In genomic region chr14:38964630-38965029, GRCh38 we compare ENCODE assay signal across 14 cellular contexts.
DNase-seq lines count a peak whose midpoint lies in the region; ATAC-seq, FAIRE-seq and TF ChIP-seq lines count a peak whose summit lies in the region.
"Had no signal": no experiment of that assay in that cellular context is flagged by ENCODE, and none has a peak within 500 bp of the region (broad histone marks: within the 10 kb centered on the region; RNA-seq: fewer than 3 reads in every experiment).

No MANE protein-coding gene starts in this region.

- in situ Hi-C loops in brain microvascular endothelial cell (cut with HindIII; ENCODE audit: low pct_ligation_motif_present, low sequenced_read_pairs): no loop called here

- H3K27ac ChIP-seq in brain microvascular endothelial cell: no peak overlapping the region
- no peak overlapping the region for H3K27ac ChIP-seq in mesendoderm (ENCODE audit: low read depth, low read length)
- H3K27ac ChIP-seq in osteoblast (ENCODE audit: low read depth, low read length): no peak overlapping the region
- no peak overlapping the region for H3K27ac ChIP-seq in naive thymus-derived CD4-positive, alpha-beta T cell (ENCODE audit: low read depth, low read length)
- H3K27ac ChIP-seq: BLaER1 treated with 17β-estradiol and CSF1 and Interleukin-3, amounts not matched to agents 10 nM and 100 nM had no signal

- H4K20me1 ChIP-seq in osteoblast (ENCODE audit: insufficient read depth, low read length): no peaks in the 10 kb centered on the region
- H4K20me1 ChIP-seq: BLaER1 treated with 17β-estradiol and CSF1 and Interleukin-3, amounts not matched to agents 10 nM and 100 nM had no signal

- H3K4me3 ChIP-seq in AG09309 (ENCODE audit: control insufficient read depth, low read depth, low read length) (no peak overlapping the region), brain microvascular endothelial cell (ENCODE audit: low read depth, low read length) (no peak overlapping the region), mesendoderm (ENCODE audit: low read length) (no peak overlapping the region), osteoblast (ENCODE audit: insufficient read depth, low read length) (no peak overlapping the region)
- H3K4me3 ChIP-seq in naive thymus-derived CD4-positive, alpha-beta T cell (ENCODE audit: low read length): no peak overlapping the region
- H3K4me3 ChIP-seq: BLaER1 treated with 17β-estradiol and CSF1 and Interleukin-3, amounts not matched to agents 10 nM and 100 nM; dorsolateral prefrontal cortex; GM12878 had no signal

- peaks cover 0 to 8% (median 0%) of the 10 kb centered on the region in 11 donors for H3K9me3 Mint-ChIP-seq in naive thymus-derived CD4-positive, alpha-beta T cell

- H3K4me3 Mint-ChIP-seq in naive thymus-derived CD4-positive, alpha-beta T cell: no peak overlapping the region

- H3K9ac ChIP-seq in mesendoderm (ENCODE audit: low read length): no peak overlapping the region
- H3K9ac ChIP-seq: BLaER1 treated with 17β-estradiol and CSF1 and Interleukin-3, amounts not matched to agents 10 nM and 100 nM had no signal

- H3K36me3 Mint-ChIP-seq in naive thymus-derived CD4-positive, alpha-beta T cell: no peaks in the 10 kb centered on the region

- H3K79me2 ChIP-seq in mesendoderm (ENCODE audit: control insufficient read depth, insufficient read depth, low read length): no peaks in the 10 kb centered on the region
- H3K79me2 ChIP-seq in osteoblast (ENCODE audit: insufficient read depth, low read length): no peaks in the 10 kb centered on the region

- peaks cover 0 to 1% (median 0%) of the 10 kb centered on the region in 7 donors for H3K4me1 Mint-ChIP-seq in naive thymus-derived CD4-positive, alpha-beta T cell

- no peaks in the 10 kb centered on the region for H3K79me1 ChIP-seq in mesendoderm (ENCODE audit: low read length)

- H3K56ac ChIP-seq in mesendoderm (ENCODE audit: low read length): no peak overlapping the region

- no peaks in the 10 kb centered on the region for H3K27me3 ChIP-seq in brain microvascular endothelial cell (replicated peaks)
- no peaks in the 10 kb centered on the region for H3K27me3 ChIP-seq in mesendoderm (ENCODE audit: insufficient read depth, low read length, poor library complexity)
- no peaks in the 10 kb centered on the region for H3K27me3 ChIP-seq in osteoblast (ENCODE audit: insufficient read depth, low read length)
- no peaks in the 10 kb centered on the region for H3K27me3 ChIP-seq in naive thymus-derived CD4-positive, alpha-beta T cell (ENCODE audit: control insufficient read depth in 2 of 2, insufficient read depth in 2 of 2, low read length in 2 of 2)
- H3K27me3 ChIP-seq: BLaER1 treated with 17β-estradiol and CSF1 and Interleukin-3, amounts not matched to agents 10 nM and 100 nM; dorsolateral prefrontal cortex had no signal

- H3K4ac ChIP-seq in mesendoderm (ENCODE audit: low read depth, low read length): no peak overlapping the region

- FAIRE-seq in HTR-8/SVneo (lab: Jason Lieb, UNC): no peak
- FAIRE-seq: GM12878 had no signal

- no peak overlapping the region for H3K27ac Mint-ChIP-seq in naive thymus-derived CD4-positive, alpha-beta T cell

- no peak overlapping the region for H3K23ac ChIP-seq in mesendoderm (ENCODE audit: low read length)

- H3K18ac ChIP-seq in mesendoderm (ENCODE audit: low read length): no peak overlapping the region

- no peak overlapping the region for H2AK5ac ChIP-seq in mesendoderm (ENCODE audit: low read length)

- TF ChIP-seq CTCF in AG09309 (IDR thresholded peaks at IDR 0.05; ENCODE audit: control insufficient read depth, insufficient read depth, low read depth, low read length, missing control alignments) (no peak), brain microvascular endothelial cell (IDR thresholded peaks at IDR 0.05; ENCODE audit: low read depth, low read length, missing control alignments) (no peak), osteoblast (IDR thresholded peaks at IDR 0.05; ENCODE audit: extremely low read depth, low read depth, low read length) (no peak)

- H3K36me3 ChIP-seq in brain microvascular endothelial cell (replicated peaks): no peaks in the 10 kb centered on the region
- no peaks in the 10 kb centered on the region for H3K36me3 ChIP-seq in mesendoderm (ENCODE audit: control insufficient read depth, insufficient read depth, low read length)
- no peaks in the 10 kb centered on the region for H3K36me3 ChIP-seq in osteoblast (ENCODE audit: insufficient read depth, low read length)
- H3K36me3 ChIP-seq in naive thymus-derived CD4-positive, alpha-beta T cell (ENCODE audit: control insufficient read depth in 2 of 3, insufficient read depth in 3 of 3, low read length in 3 of 3): no peaks in the 10 kb centered on the region
- H3K36me3 ChIP-seq: BLaER1 treated with 17β-estradiol and CSF1 and Interleukin-3, amounts not matched to agents 10 nM and 100 nM had no signal

- H3K4me1 ChIP-seq in mesendoderm (ENCODE audit: control insufficient read depth, low read depth, low read length) (no peaks in the 10 kb centered on the region), osteoblast (ENCODE audit: insufficient read depth, low read length) (no peaks in the 10 kb centered on the region)
- no peaks in the 10 kb centered on the region for H3K4me1 ChIP-seq in naive thymus-derived CD4-positive, alpha-beta T cell (ENCODE audit: control insufficient read depth in 2 of 2, insufficient read depth in 2 of 2, low read length in 2 of 2)
- H3K4me1 ChIP-seq: BLaER1 treated with 17β-estradiol and CSF1 and Interleukin-3, amounts not matched to agents 10 nM and 100 nM had no signal

- POLR2A ChIA-PET in naive thymus-derived CD4-positive, alpha-beta T cell (lab: Charles Lee): interaction anchor here (0.6 kb wide), 1 partner anchor 59 kb away, joined by 3 read pairs; no protein-coding TSS in a partner anchor

- H3K4me2 ChIP-seq in mesendoderm (ENCODE audit: low read length) (no peak overlapping the region), osteoblast (ENCODE audit: insufficient read depth, low read length) (no peak overlapping the region)
- H3K4me2 ChIP-seq: BLaER1 treated with 17β-estradiol and CSF1 and Interleukin-3, amounts not matched to agents 10 nM and 100 nM had no signal

- CTCF ChIA-PET in naive thymus-derived CD4-positive, alpha-beta T cell (lab: Charles Lee): no interaction called here

- no peaks in the 10 kb centered on the region for H3K9me3 ChIP-seq in osteoblast (ENCODE audit: low read depth, low read length)
- H3K9me3 ChIP-seq in naive thymus-derived CD4-positive, alpha-beta T cell (ENCODE audit: control insufficient read depth in 2 of 3, low read length in 3 of 3): no peaks in the 10 kb centered on the region
- H3K9me3 ChIP-seq: BLaER1 treated with 17β-estradiol and CSF1 and Interleukin-3, amounts not matched to agents 10 nM and 100 nM had no signal

- H2BK5ac ChIP-seq in mesendoderm (ENCODE audit: low read length): no peak overlapping the region

- DNase-seq in AG09309 (ENCODE audit: low read depth) (peak; percentile 5), HTR-8/SVneo (ENCODE audit: insufficient read length, low spot score) (peak; percentile 12), brain microvascular endothelial cell (peak; percentile 56), mesendoderm (peak; percentile 27), osteoblast (ENCODE audit: insufficient read length, low spot score, missing footprints) (no peak), left colon (no peak), NCI-H748 (lab: John Stamatoyannopoulos, UW; ENCODE audit: unreplicated experiment) (no peak)
- DNase-seq in naive thymus-derived CD4-positive, alpha-beta T cell: no peak
- DNase-seq: activated CD4-positive, alpha-beta T cell treated with anti-CD3 and anti-CD28 coated beads, Interleukin-2, amount 50 U/mL, for 48 hours; amygdala; dorsolateral prefrontal cortex; posterior cingulate gyrus had no signal

- H4K5ac ChIP-seq in mesendoderm (ENCODE audit: low read length): no peak overlapping the region

- intact Hi-C loops in naive thymus-derived CD4-positive, alpha-beta T cell (cut with micrococcal nuclease): no loop called here
- intact Hi-C loops in left colon (cut with DNase I, micrococcal nuclease): no loop called here

- H2BK120ac ChIP-seq in mesendoderm (ENCODE audit: low read depth, low read length): no peak overlapping the region

- no peak overlapping the region for H4K8ac ChIP-seq in mesendoderm (ENCODE audit: low read depth, low read length)

- H2BK15ac ChIP-seq in mesendoderm (replicated peaks; ENCODE audit: low read depth): no peak overlapping the region

- H3K27me3 Mint-ChIP-seq in naive thymus-derived CD4-positive, alpha-beta T cell: peaks cover 0 to 8% (median 4%) of the 10 kb centered on the region in 5 donors

- no peak overlapping the region for H2AFZ ChIP-seq in osteoblast (ENCODE audit: low read length)

- no peak for ATAC-seq in naive thymus-derived CD4-positive, alpha-beta T cell
- no peak for ATAC-seq in left colon
- ATAC-seq: GM12878 had no signal

Comparison
In these comparisons a context has a peak if more than half of its experiments do, and no peak if none do; other contexts are left out.
1. DNase-seq: peak in AG09309 (single experiment), HTR-8/SVneo (single experiment), brain microvascular endothelial cell (single experiment) and mesendoderm (single experiment); none in osteoblast (single experiment), naive thymus-derived CD4-positive, alpha-beta T cell (0 of 9), left colon (0 of 2) and NCI-H748 (single experiment).